ENCODE assay signal across 28 cellular contexts in genomic region chr2:237639441-237640220, GRCh38. TPM values are rescaled to one million over a fixed set of nuclear protein-coding genes. Genes with fewer than 3 reads are reported as not detected.
DNase-seq lines count a peak whose midpoint lies in the region; ATAC-seq and TF ChIP-seq lines count a peak whose summit lies in the region.
"Had no signal": no experiment of that assay in that cellular context is flagged by ENCODE, and none has a peak within 500 bp of the region (broad histone marks: within the 10 kb centered on the region; RNA-seq: fewer than 3 reads in every experiment).

No MANE protein-coding gene starts in this region.

- intact Hi-C loops in OCI-LY7 (cut with micrococcal nuclease; ENCODE audit: unreplicated experiment), result no loop called here
- intact Hi-C loops in heart right ventricle (cut with DNase I), result no loop called here

- H3K9me3 ChIP-seq in OCI-LY7 (ENCODE audit: low read length) (peaks cover 9% of the 10 kb centered on the region; the same call in 1 of the 2 replicates), heart right ventricle (peaks cover 0 to 9% (median 3%) of the 10 kb centered on the region in 11 donors), Karpas-422 (ENCODE audit: low read length) (no peaks in the 10 kb centered on the region)
- H3K9me3 ChIP-seq: colonic mucosa, SJSA1, thoracic aorta, vagina had no signal

- H2AFZ ChIP-seq in OCI-LY7 (ENCODE audit: low read length) (no peak overlapping the region), Karpas-422 (ENCODE audit: low read length) (no peak overlapping the region)

- H3K4me1 ChIP-seq in OCI-LY7 (ENCODE audit: insufficient read depth, low read length, poor library complexity, severe bottlenecking) (no peaks in the 10 kb centered on the region), heart right ventricle (peaks cover 3 to 51% (median 34%) of the 10 kb centered on the region in 9 donors), Karpas-422 (ENCODE audit: low read length) (no peaks in the 10 kb centered on the region)
- H3K4me1 ChIP-seq: colonic mucosa, SJSA1, vagina had no signal

- TF ChIP-seq CTCF in OCI-LY7 (conservative IDR thresholded peaks at IDR 0.05; ENCODE audit: low read length) (peak; percentile 38), heart right ventricle (IDR thresholded peaks at IDR 0.05) (no peak)

- no peak overlapping the region for H3K9ac ChIP-seq in Karpas-422 (ENCODE audit: low read length)

- H4K20me1 ChIP-seq in OCI-LY7 (ENCODE audit: insufficient read depth, low read length) (no peaks in the 10 kb centered on the region), Karpas-422 (ENCODE audit: insufficient read depth, low read depth, low read length) (no peaks in the 10 kb centered on the region)

- BruUV-seq in OCI-LY7 (replicated peaks; lab: Mats Ljungman, UMichigan), result no TSS peak

- 48 to 69% methylated on average over 10 of the region's 10 CpGs for WGBS in heart right ventricle, 2 donors

- no peaks in the 10 kb centered on the region for H3K79me2 ChIP-seq in OCI-LY7 (ENCODE audit: insufficient read depth, low read depth, low read length)
- H3K79me2 ChIP-seq in Karpas-422 (ENCODE audit: low read length), result no peaks in the 10 kb centered on the region

- no peaks in the 10 kb centered on the region for H3K9me2 ChIP-seq in OCI-LY7 (ENCODE audit: insufficient read depth, low read length)
- no peaks in the 10 kb centered on the region for H3K9me2 ChIP-seq in Karpas-422 (replicated peaks; ENCODE audit: insufficient read depth, low read length)

- H3K27me3 ChIP-seq in heart right ventricle (no peaks in the 10 kb centered on the region), Karpas-422 (ENCODE audit: low read length) (no peaks in the 10 kb centered on the region)
- H3K27me3 ChIP-seq: colonic mucosa, SJSA1, vagina had no signal

- no peak overlapping the region for H3K4me2 ChIP-seq in OCI-LY7 (ENCODE audit: low read length)
- no peak overlapping the region for H3K4me2 ChIP-seq in Karpas-422 (ENCODE audit: low read depth, low read length, poor library complexity, severe bottlenecking)

- H3K36me3 ChIP-seq in OCI-LY7 (ENCODE audit: insufficient read depth, low read length) (no peaks in the 10 kb centered on the region), heart right ventricle (peaks cover 0 to 4% (median 0%) of the 10 kb centered on the region in 9 donors), Karpas-422 (ENCODE audit: insufficient read depth, low read length) (no peaks in the 10 kb centered on the region)
- H3K36me3 ChIP-seq: colonic mucosa, vagina had no signal

- H3K4me3 ChIP-seq in OCI-LY7 (ENCODE audit: low read depth, low read length, poor library complexity, severe bottlenecking) (no peak overlapping the region), heart right ventricle (no peak overlapping the region), Karpas-422 (ENCODE audit: low read length) (no peak overlapping the region)
- H3K4me3 ChIP-seq: colonic mucosa, SJSA1, thoracic aorta, vagina had no signal

- POLR2A ChIA-PET in OCI-LY7 (lab: Charles Lee), result no interaction called here

- peak; percentile 92 for DNase-seq in DMS79 treated with DMSO at 0.1 percent for 48 hours (lab: John Stamatoyannopoulos, UW)
- DNase-seq in OCI-LY7 (ENCODE audit: low spot score), result no peak
- DNase-seq in heart right ventricle, result no peak
- DNase-seq in renal cortical epithelial cell (ENCODE audit: low read depth), result peak; percentile 30
- no peak for DNase-seq in NCI-H526 (lab: John Stamatoyannopoulos, UW)
- DNase-seq in Karpas-422, result no peak
- DNase-seq: activated CD4-positive, alpha-beta T cell treated with anti-CD3 and anti-CD28 coated beads, Interleukin-2, amount 10 ng/mL, durations not matched to agents 24 days and 14 days; activated effector memory CD4-positive, alpha-beta T cell treated with Interleukin-2 at 50 U/mL for 16 hours; activated T-cell treated with anti-CD3 and anti-CD28 coated beads, Interleukin-2, amount 50 U/mL, for 1 hour; anterior cingulate cortex; colonic mucosa; effector CD4-positive, alpha-beta T cell; GDM1; glutamatergic neuron; HCEC 1CT; NCI-H146; NCI-H2107; NCI-H345; NCI-H774; stimulated activated CD4-positive, alpha-beta T cell treated with anti-CD3 and anti-CD28 coated beads, Interleukin-2, amount 100 ng/mL, for 48 hours; stimulated activated naive CD8-positive, alpha-beta T cell treated with anti-CD3 and anti-CD28 coated beads, Interleukin-15, amount 100 ng/mL, for 72 hours; T-cell had no signal

- ATAC-seq in heart right ventricle (peak in 7 of 8 donors; percentile 45 to 84 (median 81)), HG02885 (IDR thresholded peaks at IDR 0.05; ENCODE audit: poor library complexity, unreplicated experiment) (no peak)
- ATAC-seq: stimulated activated naive CD8-positive, alpha-beta T cell treated with anti-CD3 and anti-CD28 coated beads, Interleukin-15, amount 100 ng/mL, for 72 hours; T-cell; WTC11 had no signal

- CTCF ChIA-PET in OCI-LY7 (lab: Charles Lee; ENCODE audit: unreplicated experiment), result no interaction called here

- H3K27ac ChIP-seq in OCI-LY7 (ENCODE audit: low read depth, low read length, poor library complexity, severe bottlenecking) (no peak overlapping the region), heart right ventricle (peak overlapping the region in 9 of 10 donors; percentile 17 to 80 (median 56)), Karpas-422 (ENCODE audit: low read length) (no peak overlapping the region)
- H3K27ac ChIP-seq: colonic mucosa, SJSA1, thoracic aorta, vagina had no signal

RNA-seq across cellular contexts. Expression of gene LRRFIP1, which starts 12.2 kb away (rescaled TPM):
- total RNA-seq in OCI-LY7 (2014; rRNA removed; shearing (Covaris generic)), result 95.7 and 102 TPM in 2 replicates
- total RNA-seq in OCI-LY7 (2022) (216 and 246 TPM in 2 replicates), heart right ventricle (100 to 1,000 TPM in 9 of 10 donors, 10 to 100 TPM in 1; 91.5 to 132 (median 112) TPM), renal cortical epithelial cell (72.6 and 156 TPM in 2 replicates)
- 100 to 1,000 TPM; 103 to 111 TPM for polyA plus RNA-seq in heart right ventricle
- total RNA-seq in Karpas-422 (2014; rRNA removed; shearing (Covaris generic); ENCODE audit: low replicate concordance), result 29.9 and 30.7 TPM in 2 replicates

RNA-seq across cellular contexts. Expression of gene RAB17, which starts 49.1 kb away (rescaled TPM):
- not detected in 2 replicates for total RNA-seq in OCI-LY7 (2014; rRNA removed; shearing (Covaris generic))
- total RNA-seq in OCI-LY7 (2022), result not detected in 2 replicates
- 1 to 10 TPM; 1.9 to 6.9 (median 4.6) TPM for total RNA-seq in heart right ventricle
- polyA plus RNA-seq in heart right ventricle, result 1 to 10 TPM; 4.8 to 7.6 TPM
- total RNA-seq in renal cortical epithelial cell, result 9.9 and 11.9 TPM in 2 replicates
- 1.3 and 2.9 TPM in 2 replicates for total RNA-seq in Karpas-422 (2014; rRNA removed; shearing (Covaris generic); ENCODE audit: low replicate concordance)
- total RNA-seq: activated CD8-positive, alpha-beta memory T cell treated with anti-CD3 and anti-CD28 coated beads for 36 hours; vagina had no signal

Comparison
In these comparisons a context has a peak if more than half of its experiments do, and no peak if none do; other contexts are left out.
1. DNase-seq: peak in DMS79 treated with DMSO at 0.1 percent for 48 hours (single experiment) and renal cortical epithelial cell (single experiment); none in OCI-LY7 (single experiment), heart right ventricle (0 of 2), NCI-H526 (0 of 2) and Karpas-422 (single experiment).
2. H3K27ac ChIP-seq: peak in heart right ventricle (9 of 10); none in OCI-LY7 (single experiment) and Karpas-422 (single experiment).